In the genomic region with DNA sequence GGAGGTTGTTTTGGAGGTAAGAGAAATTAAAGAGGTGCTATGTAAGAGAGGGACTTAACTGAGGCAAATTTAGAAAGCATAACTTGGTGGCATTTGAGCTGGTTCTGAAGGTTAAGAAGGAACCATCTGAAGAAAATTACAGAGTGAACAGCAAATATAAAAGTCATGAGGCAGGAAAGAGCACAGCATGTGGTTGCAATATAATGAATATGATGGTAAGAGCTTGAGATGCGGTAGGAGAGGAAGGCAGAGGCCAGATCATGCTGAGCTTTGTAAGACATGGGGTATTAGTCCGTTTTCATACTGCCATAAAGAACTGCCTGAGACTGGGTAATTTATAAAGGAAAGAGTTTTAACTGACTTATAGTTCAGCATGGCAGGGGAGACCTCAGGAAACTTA, we compare ENCODE assay signal across 17 cellular contexts.
A peak's percentile ranks its signal among the peaks of the same experiment; 100 is the strongest.
DNase-seq lines count a peak whose midpoint lies in the region; ATAC-seq and TF ChIP-seq lines count a peak whose summit lies in the region.
"Had no signal": no experiment of that assay in that cellular context is flagged by ENCODE, and none has a peak within 500 bp of the region (broad histone marks: within the 10 kb centered on the region; RNA-seq: fewer than 3 reads in every experiment).

No MANE protein-coding gene starts in this region.

- no peak for ATAC-seq in activated CD4-positive, alpha-beta T cell treated with anti-CD3 and anti-CD28 coated beads for 36 hours
- ATAC-seq: A549 had no signal

- peaks cover 0 to 11% (median 5%) of the 10 kb centered on the region in 4 donors for H3K36me3 ChIP-seq in esophagus muscularis mucosa
- H3K36me3 ChIP-seq in CD8-positive, alpha-beta memory T cell (ENCODE audit: insufficient read depth, low read length), result no peaks in the 10 kb centered on the region
- H3K36me3 ChIP-seq in smooth muscle cell (ENCODE audit: low read depth), result no peaks in the 10 kb centered on the region
- H3K36me3 ChIP-seq: HAP-1 had no signal

- no peaks in the 10 kb centered on the region for H3K4me1 ChIP-seq in esophagus muscularis mucosa
- peaks cover 28% of the 10 kb centered on the region for H3K4me1 ChIP-seq in CD8-positive, alpha-beta memory T cell (ENCODE audit: insufficient read depth, low read length)
- H3K4me1 ChIP-seq in smooth muscle cell (ENCODE audit: low read depth), result peaks cover 3% of the 10 kb centered on the region
- H3K4me1 ChIP-seq: A549 had no signal

- H3K4me1 Mint-ChIP-seq in activated CD4-positive, alpha-beta T cell treated with anti-CD3 and anti-CD28 coated beads, Interleukin-2, amount 10 ng/mL, durations not matched to agents 24 days and 14 days, result peaks cover 21% of the 10 kb centered on the region
- peaks cover 17% of the 10 kb centered on the region for H3K4me1 Mint-ChIP-seq in activated CD4-positive, alpha-beta T cell treated with anti-CD3 and anti-CD28 coated beads for 36 hours
- peaks cover 17 to 22% (median 20%) of the 10 kb centered on the region in 3 donors for H3K4me1 Mint-ChIP-seq in CD8-positive, alpha-beta memory T cell

- no peak overlapping the region for H3K27ac ChIP-seq in esophagus muscularis mucosa (replicated peaks in 1 of 4)
- no peak overlapping the region for H3K27ac ChIP-seq in CD8-positive, alpha-beta memory T cell (ENCODE audit: low read depth, low read length)
- H3K27ac ChIP-seq in smooth muscle cell (ENCODE audit: low read depth), result no peak overlapping the region
- H3K27ac ChIP-seq: A549 had no signal

- no peaks in the 10 kb centered on the region for H3K27me3 Mint-ChIP-seq in activated CD4-positive, alpha-beta T cell treated with anti-CD3 and anti-CD28 coated beads, Interleukin-2, amount 10 ng/mL, durations not matched to agents 24 days and 14 days
- H3K27me3 Mint-ChIP-seq in activated CD4-positive, alpha-beta T cell treated with anti-CD3 and anti-CD28 coated beads for 36 hours, result no peaks in the 10 kb centered on the region
- H3K27me3 Mint-ChIP-seq in CD8-positive, alpha-beta memory T cell, result no peaks in the 10 kb centered on the region
- H3K27me3 Mint-ChIP-seq: CD4-positive, alpha-beta memory T cell had no signal

- no peak overlapping the region for H3K9ac ChIP-seq in smooth muscle cell (ENCODE audit: low read depth)

- H3K27ac Mint-ChIP-seq in activated CD4-positive, alpha-beta T cell treated with anti-CD3 and anti-CD28 coated beads, Interleukin-2, amount 10 ng/mL, durations not matched to agents 24 days and 14 days, result no peak overlapping the region
- H3K27ac Mint-ChIP-seq in activated CD4-positive, alpha-beta T cell treated with anti-CD3 and anti-CD28 coated beads for 36 hours, result no peak overlapping the region
- H3K27ac Mint-ChIP-seq in CD8-positive, alpha-beta memory T cell, result no peak overlapping the region
- H3K27ac Mint-ChIP-seq: CD4-positive, alpha-beta memory T cell; HFFc6 had no signal

- TF ChIP-seq CTCF in choroid plexus epithelial cell (conservative IDR thresholded peaks at IDR 0.05; ENCODE audit: low read depth, low read length) (no peak), esophagus muscularis mucosa (IDR thresholded peaks at IDR 0.05) (no peak), smooth muscle cell (IDR thresholded peaks at IDR 0.05; ENCODE audit: borderline replicate concordance, insufficient read depth, poor library complexity, severe bottlenecking) (no peak)

- no peak overlapping the region for H3K4me2 ChIP-seq in smooth muscle cell
- H3K4me2 ChIP-seq: A549 had no signal

- WGBS in esophagus muscularis mucosa, result 96% methylated on average over 2 of the region's 2 CpGs
- WGBS in smooth muscle cell (ENCODE audit: low lambda C conversion rate), result 94% methylated on average over 2 of the region's 2 CpGs

- intact Hi-C loops in activated CD4-positive, alpha-beta T cell treated with anti-CD3 and anti-CD28 coated beads, Interleukin-2, amount 10 ng/mL, durations not matched to agents 24 days and 14 days (cut with micrococcal nuclease), result no loop called here
- intact Hi-C loops in activated CD4-positive, alpha-beta T cell treated with anti-CD3 and anti-CD28 coated beads for 36 hours (cut with DNase I, micrococcal nuclease), result no loop called here
- intact Hi-C loops in esophagus muscularis mucosa (cut with DNase I), result no loop called here

- DNase-seq in activated CD4-positive, alpha-beta T cell treated with anti-CD3 and anti-CD28 coated beads, Interleukin-2, amount 10 ng/mL, durations not matched to agents 24 days and 14 days, result peak; percentile 45
- no peak for DNase-seq in activated CD4-positive, alpha-beta T cell treated with anti-CD3 and anti-CD28 coated beads for 36 hours
- peak; percentile 24 for DNase-seq in NCI-H2227 (lab: John Stamatoyannopoulos, UW; ENCODE audit: unreplicated experiment)
- peak; percentile 73 for DNase-seq in choroid plexus epithelial cell (ENCODE audit: low read depth)
- no peak for DNase-seq in esophagus muscularis mucosa (ENCODE audit: extremely low spot score)
- no peak for DNase-seq in CD8-positive, alpha-beta memory T cell
- no peak for DNase-seq in smooth muscle cell (lab: John Stamatoyannopoulos, UW; ENCODE audit: unreplicated experiment)
- DNase-seq: 8988T; C1 segment of cervical spinal cord; Caco-2; CD4-positive, alpha-beta memory T cell; DMS153; DND-41; GOT3; HFFc6 had no signal

- POLR2A ChIA-PET in activated CD4-positive, alpha-beta T cell treated with anti-CD3 and anti-CD28 coated beads for 36 hours (lab: Charles Lee), result interaction anchor here (0.7 kb wide), 1 partner anchor 618 kb away, joined by 4 read pairs; no protein-coding TSS in a partner anchor
- POLR2A ChIA-PET in CD8-positive, alpha-beta memory T cell (lab: Charles Lee), result no interaction called here

- peaks cover 10% of the 10 kb centered on the region for H3K36me3 Mint-ChIP-seq in activated CD4-positive, alpha-beta T cell treated with anti-CD3 and anti-CD28 coated beads, Interleukin-2, amount 10 ng/mL, durations not matched to agents 24 days and 14 days (ENCODE audit: low read depth)
- peaks cover 8% of the 10 kb centered on the region for H3K36me3 Mint-ChIP-seq in activated CD4-positive, alpha-beta T cell treated with anti-CD3 and anti-CD28 coated beads for 36 hours (ENCODE audit: low read depth)
- peaks cover 3 to 29% (median 12%) of the 10 kb centered on the region in 3 donors for H3K36me3 Mint-ChIP-seq in CD8-positive, alpha-beta memory T cell

- H3K9me3 ChIP-seq in esophagus muscularis mucosa, result no peaks in the 10 kb centered on the region
- no peaks in the 10 kb centered on the region for H3K9me3 ChIP-seq in CD8-positive, alpha-beta memory T cell (ENCODE audit: low read length)
- no peaks in the 10 kb centered on the region for H3K9me3 ChIP-seq in smooth muscle cell (replicated peaks; ENCODE audit: low read depth)
- H3K9me3 ChIP-seq: A549, Caco-2, HAP-1 had no signal

- no peak for TF ChIP-seq POLR2A in esophagus muscularis mucosa (IDR thresholded peaks at IDR 0.05; ENCODE audit: low read depth)

- H3F3A ChIP-seq in smooth muscle cell (ENCODE audit: low read depth), result no peaks in the 10 kb centered on the region

- H3K4me3 ChIP-seq in choroid plexus epithelial cell (ENCODE audit: low read depth, low read length) (no peak overlapping the region), esophagus muscularis mucosa (no peak overlapping the region), smooth muscle cell (no peak overlapping the region)
- H3K4me3 ChIP-seq in CD8-positive, alpha-beta memory T cell (ENCODE audit: low read length), result no peak overlapping the region
- H3K4me3 ChIP-seq: A549, HAP-1 had no signal

- H3K27me3 ChIP-seq in esophagus muscularis mucosa (no peaks in the 10 kb centered on the region), smooth muscle cell (ENCODE audit: low read depth) (no peaks in the 10 kb centered on the region)
- H3K27me3 ChIP-seq in CD8-positive, alpha-beta memory T cell (ENCODE audit: insufficient read depth, low read length, poor library complexity, severe bottlenecking), result no peaks in the 10 kb centered on the region

- no peaks in the 10 kb centered on the region for H3K79me2 ChIP-seq in smooth muscle cell (ENCODE audit: low read depth)

- no peak overlapping the region for H3K4me3 Mint-ChIP-seq in activated CD4-positive, alpha-beta T cell treated with anti-CD3 and anti-CD28 coated beads, Interleukin-2, amount 10 ng/mL, durations not matched to agents 24 days and 14 days
- H3K4me3 Mint-ChIP-seq in activated CD4-positive, alpha-beta T cell treated with anti-CD3 and anti-CD28 coated beads for 36 hours, result no peak overlapping the region
- no peak overlapping the region for H3K4me3 Mint-ChIP-seq in CD8-positive, alpha-beta memory T cell
- H3K4me3 Mint-ChIP-seq: CD4-positive, alpha-beta memory T cell; HFFc6 had no signal

- H3K9me3 Mint-ChIP-seq in activated CD4-positive, alpha-beta T cell treated with anti-CD3 and anti-CD28 coated beads, Interleukin-2, amount 10 ng/mL, durations not matched to agents 24 days and 14 days, result no peaks in the 10 kb centered on the region
- H3K9me3 Mint-ChIP-seq in activated CD4-positive, alpha-beta T cell treated with anti-CD3 and anti-CD28 coated beads for 36 hours (ENCODE audit: low read depth), result no peaks in the 10 kb centered on the region
- no peaks in the 10 kb centered on the region for H3K9me3 Mint-ChIP-seq in CD8-positive, alpha-beta memory T cell
- H3K9me3 Mint-ChIP-seq: HFFc6 had no signal

- CTCF ChIA-PET in activated CD4-positive, alpha-beta T cell treated with anti-CD3 and anti-CD28 coated beads for 36 hours (lab: Charles Lee), result interaction anchor here (1.0 to 1.3 kb wide), 2 partner anchors 17 to 50 kb away, joined by 3 read pairs; no protein-coding TSS in a partner anchor
- CTCF ChIA-PET in CD8-positive, alpha-beta memory T cell (lab: Charles Lee), result interaction anchor here (1.2 kb wide), 2 partner anchors 13 to 16 kb away, joined by 3 to 4 read pairs; no protein-coding TSS in a partner anchor

- no peak for TF ChIP-seq EP300 in esophagus muscularis mucosa (IDR thresholded peaks at IDR 0.05)

- no peak overlapping the region for H2AFZ ChIP-seq in smooth muscle cell (ENCODE audit: low read depth)

- H4K20me1 ChIP-seq in smooth muscle cell (ENCODE audit: low read depth), result no peaks in the 10 kb centered on the region

Comparison
In these comparisons a context has a peak if more than half of its experiments do, and no peak if none do; other contexts are left out.
1. DNase-seq: peak in activated CD4-positive, alpha-beta T cell treated with anti-CD3 and anti-CD28 coated beads, Interleukin-2, amount 10 ng/mL, durations not matched to agents 24 days and 14 days (single experiment), NCI-H2227 (single experiment) and choroid plexus epithelial cell (single experiment); none in activated CD4-positive, alpha-beta T cell treated with anti-CD3 and anti-CD28 coated beads for 36 hours (single experiment), esophagus muscularis mucosa (single experiment), CD8-positive, alpha-beta memory T cell (0 of 5) and smooth muscle cell (single experiment).